Comparison of ENCODE assay signal across 15 cellular contexts in the genomic region with DNA sequence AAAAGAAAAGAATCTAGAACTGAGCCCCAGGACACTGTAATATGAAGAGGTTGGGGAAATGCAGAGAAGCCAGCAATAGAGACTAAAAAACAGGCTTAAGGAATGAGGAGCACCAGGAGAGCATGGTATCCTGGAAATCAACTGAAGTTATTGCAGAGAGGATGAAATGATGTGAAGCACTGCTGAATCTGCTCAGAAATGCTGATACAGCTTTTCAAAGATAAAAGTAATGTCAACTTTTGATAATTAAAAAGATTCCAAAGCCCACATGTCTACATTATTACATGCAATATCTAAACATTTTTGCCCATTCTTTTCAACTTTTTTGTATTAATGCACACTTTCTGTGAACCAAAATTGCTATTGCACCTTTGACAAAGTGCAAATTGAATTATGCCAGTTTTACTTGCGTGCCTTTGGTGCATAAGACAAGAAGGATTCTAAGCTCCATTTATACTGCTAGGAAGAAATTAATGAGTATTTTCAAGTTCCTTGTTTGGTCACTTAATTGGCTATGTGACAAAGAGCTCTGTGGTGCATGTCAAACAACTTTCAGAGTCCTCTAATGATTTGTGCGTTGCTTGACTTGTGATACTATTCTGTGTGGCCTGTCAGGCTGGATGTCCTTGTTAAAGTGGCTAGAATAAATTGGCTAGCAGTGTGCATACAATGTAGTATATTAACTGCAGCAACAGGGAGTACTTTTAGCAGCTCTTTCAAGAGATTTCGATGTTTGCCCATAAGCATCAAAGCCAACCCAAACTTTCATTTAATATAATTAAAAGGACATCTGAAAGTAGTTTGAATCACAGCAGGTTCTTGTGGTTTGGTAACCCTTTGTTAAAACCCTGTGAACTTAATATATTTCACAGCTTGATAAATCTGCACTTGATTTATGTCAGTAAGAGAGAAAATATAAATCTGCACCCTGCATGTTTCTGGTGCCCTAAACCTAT.
"Had no signal": no experiment of that assay in that cellular context is flagged by ENCODE, and none has a peak within 500 bp of the region (broad histone marks: within the 10 kb centered on the region; RNA-seq: fewer than 3 reads in every experiment).

No MANE protein-coding gene starts in this region.

- H3K27me3 ChIP-seq: body of pancreas, heart right ventricle, stomach had no signal

- DNase-seq: activated CD4-positive, alpha-beta T cell treated with anti-CD3 and anti-CD28 coated beads for 36 hours; activated CD8-positive, alpha-beta T cell treated with anti-CD3 and anti-CD28 coated beads for 36 hours; activated naive CD4-positive, alpha-beta T cell treated with anti-CD3 and anti-CD28 coated beads, Interleukin-2, amount 10 ng/mL, durations not matched to agents 7 days and 5 days; body of pancreas; cortex of kidney; effector CD8-positive, alpha-beta T cell; heart right ventricle; natural killer cell; stomach; WERI-Rb-1 had no signal

- H3K36me3 Mint-ChIP-seq: activated naive CD4-positive, alpha-beta T cell treated with anti-CD3 and anti-CD28 coated beads, Interleukin-2, amount 10 ng/mL, durations not matched to agents 7 days and 5 days; natural killer cell had no signal

- H3K27ac Mint-ChIP-seq: activated CD4-positive, alpha-beta T cell treated with anti-CD3 and anti-CD28 coated beads for 36 hours; activated CD8-positive, alpha-beta T cell treated with anti-CD3 and anti-CD28 coated beads for 36 hours; activated naive CD4-positive, alpha-beta T cell treated with anti-CD3 and anti-CD28 coated beads, Interleukin-2, amount 10 ng/mL, durations not matched to agents 7 days and 5 days; natural killer cell had no signal

- H3K4me1 Mint-ChIP-seq: activated CD4-positive, alpha-beta T cell treated with anti-CD3 and anti-CD28 coated beads for 36 hours; activated naive CD4-positive, alpha-beta T cell treated with anti-CD3 and anti-CD28 coated beads, Interleukin-2, amount 10 ng/mL, durations not matched to agents 7 days and 5 days; central memory CD8-positive, alpha-beta T cell; natural killer cell had no signal

- H3K4me1 ChIP-seq: heart right ventricle had no signal

- H3K9me3 ChIP-seq: body of pancreas, heart right ventricle, stomach, thoracic aorta had no signal

- ATAC-seq: activated CD4-positive, alpha-beta T cell treated with anti-CD3 and anti-CD28 coated beads for 36 hours; activated CD8-positive, alpha-beta T cell treated with anti-CD3 and anti-CD28 coated beads for 36 hours; body of pancreas; heart right ventricle; left lobe of liver; natural killer cell had no signal

- H3K27ac ChIP-seq: body of pancreas, heart right ventricle, stomach, thoracic aorta, WERI-Rb-1 had no signal

- H3K4me3 Mint-ChIP-seq: activated CD4-positive, alpha-beta T cell treated with anti-CD3 and anti-CD28 coated beads for 36 hours; activated CD8-positive, alpha-beta T cell treated with anti-CD3 and anti-CD28 coated beads for 36 hours; activated naive CD4-positive, alpha-beta T cell treated with anti-CD3 and anti-CD28 coated beads, Interleukin-2, amount 10 ng/mL, durations not matched to agents 7 days and 5 days; central memory CD8-positive, alpha-beta T cell; natural killer cell had no signal

- FAIRE-seq: frontal cortex, islet of Langerhans had no signal

- H3K36me3 ChIP-seq: heart right ventricle, stomach, thoracic aorta, WERI-Rb-1 had no signal

- H3K4me3 ChIP-seq: body of pancreas, heart right ventricle, stomach, thoracic aorta had no signal

- H3K27me3 Mint-ChIP-seq: activated CD4-positive, alpha-beta T cell treated with anti-CD3 and anti-CD28 coated beads for 36 hours; activated CD8-positive, alpha-beta T cell treated with anti-CD3 and anti-CD28 coated beads for 36 hours; activated naive CD4-positive, alpha-beta T cell treated with anti-CD3 and anti-CD28 coated beads, Interleukin-2, amount 10 ng/mL, durations not matched to agents 7 days and 5 days; central memory CD8-positive, alpha-beta T cell had no signal
